ENCODE assay signal across 20 cellular contexts in the genomic region with DNA sequence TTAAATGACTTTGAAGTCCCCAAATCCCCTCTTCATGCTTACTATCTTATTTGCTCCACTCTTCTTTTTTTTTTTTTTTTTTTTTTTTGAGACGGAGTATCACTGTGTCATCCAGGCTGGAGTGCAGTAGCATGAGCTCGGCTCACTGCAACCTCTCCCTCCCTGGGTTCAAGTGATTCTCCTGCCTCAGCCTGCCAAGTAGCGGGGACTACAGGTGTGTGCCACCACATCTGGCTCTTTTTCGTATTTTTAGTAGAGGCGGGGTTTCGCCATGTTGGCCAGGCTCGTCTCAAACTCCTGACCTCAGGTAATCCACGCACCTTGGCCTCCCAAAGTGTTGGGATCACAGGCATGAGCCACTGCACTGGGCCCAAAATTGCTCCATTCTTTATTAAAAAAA. TPM values are rescaled to one million over a fixed set of nuclear protein-coding genes. Genes with fewer than 3 reads are reported as not detected.
DNase-seq lines count a peak whose midpoint lies in the region; ATAC-seq and TF ChIP-seq lines count a peak whose summit lies in the region.
"Had no signal": no experiment of that assay in that cellular context is flagged by ENCODE, and none has a peak within 500 bp of the region (broad histone marks: within the 10 kb centered on the region; RNA-seq: fewer than 3 reads in every experiment).

No MANE protein-coding gene starts in this region.

- DNase-seq in CD14-positive monocyte (ENCODE audit: low spot score) = no peak
- no peak for DNase-seq in Karpas-422
- no peak for DNase-seq in activated B cell treated with CpG ODN at 0.5 μM for 24 hours
- no peak for DNase-seq in spleen
- DNase-seq in H4 (ENCODE audit: low spot score) = no peak
- DNase-seq in EL = no peak
- DNase-seq in stimulated activated CD8-positive, alpha-beta memory T cell treated with anti-CD3 and anti-CD28 coated beads, Interleukin-4, amount 100 ng/mL, for 48 hours = no peak
- DNase-seq: C1 segment of cervical spinal cord, DMS79 treated with DMSO at 0.1 percent for 48 hours, GM23248, NCI-H1105, NCI-H1694, NCI-H2107, NCI-H510A treated with DMSO at 0.1 percent for 48 hours, NCI-H774, PC-9, SJCRH30 had no signal

- H3K27me3 Mint-ChIP-seq in CD14-positive monocyte (ENCODE audit: low read depth in 3 of 3) (no peaks in the 10 kb centered on the region), activated B cell treated with CpG ODN at 0.5 μM for 24 hours (no peaks in the 10 kb centered on the region)
- H3K27me3 Mint-ChIP-seq: IgD-negative memory B cell had no signal

- H3K9me3 Mint-ChIP-seq in CD14-positive monocyte (peaks cover 0 to 5% (median 0%) of the 10 kb centered on the region in 7 donors), activated B cell treated with CpG ODN at 0.5 μM for 24 hours (no peaks in the 10 kb centered on the region)
- H3K9me3 Mint-ChIP-seq: IgD-negative memory B cell had no signal

- POLR2A ChIA-PET in activated B cell treated with CpG ODN at 0.5 μM for 24 hours (lab: Charles Lee) = interaction anchor here (0.7 to 3.6 kb wide), 11 partner anchors 11 to 75 kb away, joined by 3 to 57 read pairs (median 5); a partner anchor contains a TSS

- no peaks in the 10 kb centered on the region for H3K9me2 ChIP-seq in Karpas-422 (replicated peaks; ENCODE audit: insufficient read depth, low read length)

- H3K36me3 Mint-ChIP-seq in CD14-positive monocyte = peaks cover 27 to 42% of the 10 kb centered on the region in 2 donors
- H3K36me3 Mint-ChIP-seq in activated B cell treated with CpG ODN at 0.5 μM for 24 hours (ENCODE audit: low read depth) = peaks cover 46% of the 10 kb centered on the region

- peak overlapping the region in 6 of 7 donors; percentile 35 to 85 (median 74) for H3K27ac Mint-ChIP-seq in CD14-positive monocyte
- H3K27ac Mint-ChIP-seq in activated B cell treated with CpG ODN at 0.5 μM for 24 hours = peak overlapping the region; percentile 74

- H3K79me2 ChIP-seq in Karpas-422 (ENCODE audit: low read length) = no peaks in the 10 kb centered on the region

- H2AFZ ChIP-seq in Karpas-422 (ENCODE audit: low read length) = no peak overlapping the region
- H2AFZ ChIP-seq: GM23248 had no signal

- CTCF ChIA-PET in activated B cell treated with CpG ODN at 0.5 μM for 24 hours (lab: Charles Lee) = interaction anchor here (1.3 to 1.7 kb wide), 3 partner anchors 9 to 76 kb away, joined by 3 to 11 read pairs (median 4); no protein-coding TSS in a partner anchor

- H3K27ac ChIP-seq in Karpas-422 (ENCODE audit: low read length) (peak overlapping the region; percentile 96), spleen (peak overlapping the region; percentile 22 to 82 (median 72))
- H3K27ac ChIP-seq: A549, GM23248, PC-9, SJCRH30 had no signal

- H4K20me1 ChIP-seq in Karpas-422 (ENCODE audit: insufficient read depth, low read depth, low read length) = no peaks in the 10 kb centered on the region

- no peak for TF ChIP-seq POLR2A in spleen (IDR thresholded peaks at IDR 0.05)

- peaks cover 63% of the 10 kb centered on the region for H3K4me1 ChIP-seq in Karpas-422 (ENCODE audit: low read length)
- peaks cover 26 to 66% (median 53%) of the 10 kb centered on the region in 6 donors for H3K4me1 ChIP-seq in spleen
- H3K4me1 ChIP-seq: A549, SJCRH30 had no signal

- H3K9ac ChIP-seq in Karpas-422 (ENCODE audit: low read length) = peak overlapping the region; percentile 51; the same call in 1 of the 2 replicates
- H3K9ac ChIP-seq: GM23248 had no signal

- TF ChIP-seq CTCF in CD14-positive monocyte (IDR thresholded peaks at IDR 0.05) (no peak), activated B cell treated with CpG ODN at 0.5 μM for 24 hours (IDR thresholded peaks at IDR 0.05) (no peak), spleen (IDR thresholded peaks at IDR 0.05 in 8 of 11, conservative IDR thresholded peaks at IDR 0.05 in 3 of 11) (no peak)

- intact Hi-C loops in CD14-positive monocyte (cut with micrococcal nuclease) (no loop called here), activated B cell treated with CpG ODN at 0.5 μM for 24 hours (cut with micrococcal nuclease) (no loop called here), spleen (cut with DNase I; ENCODE audit: low total_unique reads) (no loop called here)

- H3K4me3 Mint-ChIP-seq in CD14-positive monocyte = no peak overlapping the region
- H3K4me3 Mint-ChIP-seq in activated B cell treated with CpG ODN at 0.5 μM for 24 hours = no peak overlapping the region

- H3K4me3 ChIP-seq in Karpas-422 (ENCODE audit: low read length) = peak overlapping the region; percentile 33; the same call in 1 of the 2 replicates
- no peak overlapping the region for H3K4me3 ChIP-seq in spleen
- H3K4me3 ChIP-seq: A549, GM23248, PC-9, SJCRH30 had no signal

- ATAC-seq in activated B cell treated with CpG ODN at 0.5 μM for 24 hours (ENCODE audit: low read depth) = no peak
- ATAC-seq: A549, HCT116 had no signal

- WGBS in spleen, 5 donors = 88 to 92% (median 90%) methylated on average over 8 of the region's 8 CpGs

- H3K4me1 Mint-ChIP-seq in CD14-positive monocyte (peaks cover 44% of the 10 kb centered on the region), activated B cell treated with CpG ODN at 0.5 μM for 24 hours (peaks cover 58% of the 10 kb centered on the region)

- H3K9me3 ChIP-seq in Karpas-422 (ENCODE audit: low read length) (no peaks in the 10 kb centered on the region), spleen (no peaks in the 10 kb centered on the region)
- H3K9me3 ChIP-seq: A549, SJCRH30 had no signal

- peak overlapping the region; percentile 71 for H3K4me2 ChIP-seq in Karpas-422 (ENCODE audit: low read depth, low read length, poor library complexity, severe bottlenecking)
- H3K4me2 ChIP-seq: A549, PC-9 had no signal

- H3K36me3 ChIP-seq in Karpas-422 (ENCODE audit: insufficient read depth, low read length) (no peaks in the 10 kb centered on the region), spleen (peaks cover 0 to 21% (median 0%) of the 10 kb centered on the region in 6 donors)
- H3K36me3 ChIP-seq: SJCRH30 had no signal

- H3K27me3 ChIP-seq in Karpas-422 (ENCODE audit: low read length) = no peaks in the 10 kb centered on the region
- H3K27me3 ChIP-seq in spleen (replicated peaks in 1 of 7) = no peaks in the 10 kb centered on the region
- H3K27me3 ChIP-seq: SJCRH30 had no signal

RNA-seq across cellular contexts. Expression of a gene that starts 51.0 kb away (rescaled TPM):
- polyA plus RNA-seq in CD14-positive monocyte = 10 to 100 TPM; 30.7 to 36.4 TPM
- 17.1 and 20.4 TPM in 2 replicates for total RNA-seq in Karpas-422 (2014; rRNA removed; shearing (Covaris generic); ENCODE audit: low replicate concordance)
- total RNA-seq in activated B cell treated with CpG ODN at 0.5 μM for 24 hours = 105 and 125 TPM in 2 replicates
- 10 to 100 TPM; 37.0 to 56.1 (median 48.2) TPM for total RNA-seq in spleen
- 1 to 10 TPM; 6.5 to 8.3 (median 6.9) TPM for polyA plus RNA-seq in spleen
- 28.9 and 29.0 TPM in 2 replicates for total RNA-seq in H4 (2014; rRNA removed; shearing (Covaris generic))
- polyA plus RNA-seq: GM23248 had no signal
